In the genomic region with DNA sequence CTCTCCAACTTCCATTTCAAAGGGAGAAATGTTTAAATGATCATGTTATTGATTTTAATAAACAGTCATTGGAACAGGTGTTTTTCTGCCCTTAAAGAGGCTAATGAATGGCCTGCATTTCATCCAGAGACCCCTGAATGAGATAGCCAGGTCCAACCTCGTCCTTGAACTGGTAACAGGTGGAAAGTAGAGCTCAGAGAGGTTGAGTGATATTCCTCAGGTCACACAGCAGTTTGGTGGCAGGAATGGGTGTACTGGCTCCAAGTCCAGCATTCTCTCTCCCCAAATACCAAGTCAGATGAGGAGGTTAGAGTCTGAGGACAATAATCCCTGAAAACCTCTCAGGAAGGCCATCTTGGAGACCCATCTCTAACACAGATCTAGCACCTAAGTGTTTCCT, we compare ENCODE assay signal across 1 cellular context.
A peak's percentile ranks its signal among the peaks of the same experiment; 100 is the strongest.
TF ChIP-seq lines count a peak whose summit lies in the region.

No MANE protein-coding gene starts in this region.

TF ChIP-seq in H1, 55 proteins besides CTCF, POLR2A, EP300 and RAD21:
- TF ChIP-seq, protein P1, sequence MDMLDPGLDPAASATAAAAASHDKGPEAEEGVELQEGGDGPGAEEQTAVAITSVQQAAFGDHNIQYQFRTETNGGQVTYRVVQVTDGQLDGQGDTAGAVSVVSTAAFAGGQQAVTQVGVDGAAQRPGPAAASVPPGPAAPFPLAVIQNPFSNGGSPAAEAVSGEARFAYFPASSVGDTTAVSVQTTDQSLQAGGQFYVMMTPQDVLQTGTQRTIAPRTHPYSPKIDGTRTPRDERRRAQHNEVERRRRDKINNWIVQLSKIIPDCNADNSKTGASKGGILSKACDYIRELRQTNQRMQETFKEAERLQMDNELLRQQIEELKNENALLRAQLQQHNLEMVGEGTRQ (IDR thresholded peaks at IDR 0.05; ENCODE audit: low read length) = no peak
- TF ChIP-seq KDM4A (IDR thresholded peaks at IDR 0.05; ENCODE audit: low read depth, low read length, severe bottlenecking) (no peak), KDM1A (IDR thresholded peaks at IDR 0.05; ENCODE audit: borderline replicate concordance, low read length) (peak; percentile 38; the same call in 1 of the 2 replicates), ASH2L (IDR thresholded peaks at IDR 0.05; ENCODE audit: low read length) (no peak), ZNF274 (IDR thresholded peaks at IDR 0.05; ENCODE audit: borderline replicate concordance, extremely low read depth, low read length) (no peak)
- TF ChIP-seq, protein P2, sequence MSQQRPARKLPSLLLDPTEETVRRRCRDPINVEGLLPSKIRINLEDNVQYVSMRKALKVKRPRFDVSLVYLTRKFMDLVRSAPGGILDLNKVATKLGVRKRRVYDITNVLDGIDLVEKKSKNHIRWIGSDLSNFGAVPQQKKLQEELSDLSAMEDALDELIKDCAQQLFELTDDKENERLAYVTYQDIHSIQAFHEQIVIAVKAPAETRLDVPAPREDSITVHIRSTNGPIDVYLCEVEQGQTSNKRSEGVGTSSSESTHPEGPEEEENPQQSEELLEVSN (IDR thresholded peaks at IDR 0.05) = no peak
